Comparison of ENCODE assay signal across 8 cellular contexts in genomic region chr6:29887330-29887818, GRCh38. TPM values are rescaled to one million over a fixed set of nuclear protein-coding genes. Genes with fewer than 3 reads are reported as not detected.
DNase-seq lines count a peak whose midpoint lies in the region; ATAC-seq, FAIRE-seq and TF ChIP-seq lines count a peak whose summit lies in the region.

No MANE protein-coding gene starts in this region.

- DNase-seq in AG10803 (ENCODE audit: low read depth), result peak; percentile 17
- peak; percentile 24 for DNase-seq in GM19239 (ENCODE audit: insufficient read length, low spot score)
- DNase-seq in activated CD4-positive, alpha-beta memory T cell treated with anti-CD3 and anti-CD28 coated beads for 36 hours, result peak; percentile 54
- no peak for DNase-seq in epithelial cell of prostate (ENCODE audit: low read depth, low spot score)
- DNase-seq in myocyte (ENCODE audit: low read depth), result peak; percentile 15
- peak; percentile 54 to 77 for DNase-seq in uterus
- no peak for DNase-seq in NCI-H510A treated with DMSO at 0.1 percent for 48 hours (lab: John Stamatoyannopoulos, UW)

- no peaks in the 10 kb centered on the region for H3K27me3 ChIP-seq in uterus

- H3K36me3 ChIP-seq in uterus, result no peaks in the 10 kb centered on the region

- POLR2A ChIA-PET in activated CD4-positive, alpha-beta memory T cell treated with anti-CD3 and anti-CD28 coated beads for 36 hours (lab: Charles Lee), result interaction anchor here (0.9 kb wide), 1 partner anchor 438 kb away, joined by 3 read pairs; no protein-coding TSS in a partner anchor

- H3K27me3 Mint-ChIP-seq in activated CD4-positive, alpha-beta memory T cell treated with anti-CD3 and anti-CD28 coated beads for 36 hours, result no peaks in the 10 kb centered on the region

- H3K4me1 ChIP-seq in uterus, result no peaks in the 10 kb centered on the region

- H3K9me3 ChIP-seq in uterus, result no peaks in the 10 kb centered on the region

- H3K4me3 ChIP-seq in AG10803 (ENCODE audit: low read length) (peak overlapping the region; percentile 64), uterus (peak overlapping the region in 1 of 2 donors; percentile 66)

- TF ChIP-seq CTCF in AG10803 (conservative IDR thresholded peaks at IDR 0.05; ENCODE audit: low read length) (no peak), uterus (IDR thresholded peaks at IDR 0.05) (no peak)

- peak; percentile 28 for ATAC-seq in HG03521 (IDR thresholded peaks at IDR 0.05; ENCODE audit: unreplicated experiment)

- peak in 1 of 2 donors; percentile 6 for TF ChIP-seq POLR2A in uterus (IDR thresholded peaks at IDR 0.05)

- H3K27ac Mint-ChIP-seq in activated CD4-positive, alpha-beta memory T cell treated with anti-CD3 and anti-CD28 coated beads for 36 hours, result peak overlapping the region; percentile 88

- peaks cover 6% of the 10 kb centered on the region for H3K9me3 Mint-ChIP-seq in activated CD4-positive, alpha-beta memory T cell treated with anti-CD3 and anti-CD28 coated beads for 36 hours

- peak overlapping the region; percentile 59 for H3K27ac ChIP-seq in epithelial cell of prostate
- peak overlapping the region in 1 of 2 donors; percentile 98 for H3K27ac ChIP-seq in uterus

- peak overlapping the region; percentile 81 for H3K4me3 Mint-ChIP-seq in activated CD4-positive, alpha-beta memory T cell treated with anti-CD3 and anti-CD28 coated beads for 36 hours

- H3K36me3 Mint-ChIP-seq in activated CD4-positive, alpha-beta memory T cell treated with anti-CD3 and anti-CD28 coated beads for 36 hours, result peaks cover 10% of the 10 kb centered on the region

- H3K4me1 Mint-ChIP-seq in activated CD4-positive, alpha-beta memory T cell treated with anti-CD3 and anti-CD28 coated beads for 36 hours (ENCODE audit: low read depth), result peaks cover 13% of the 10 kb centered on the region

- FAIRE-seq in GM19239 (lab: Jason Lieb, UNC), result peak; percentile 98

- CTCF ChIA-PET in activated CD4-positive, alpha-beta memory T cell treated with anti-CD3 and anti-CD28 coated beads for 36 hours (lab: Charles Lee), result interaction anchor here (0.7 kb wide), 1 partner anchor 78 kb away, joined by 3 read pairs; no protein-coding TSS in a partner anchor

- intact Hi-C loops in activated CD4-positive, alpha-beta memory T cell treated with anti-CD3 and anti-CD28 coated beads for 36 hours (cut with micrococcal nuclease), result loop anchor here (1.0 kb wide), 1 partner anchor 54 kb away; no protein-coding TSS in a partner anchor
- intact Hi-C loops in uterus (cut with DNase I; ENCODE audit: low total_unique reads), result loop anchor here (5.0 kb wide), 1 partner anchor 80 kb away; no protein-coding TSS in a partner anchor

RNA-seq across cellular contexts. Expression of gene HLA-A, which starts 55.0 kb away (rescaled TPM):
- total RNA-seq in activated CD4-positive, alpha-beta memory T cell treated with anti-CD3 and anti-CD28 coated beads for 36 hours, result 1,000 to 10,000 TPM; 1,413 to 1,470 TPM
- total RNA-seq in myocyte, result 1,062 and 1,076 TPM in 2 replicates
- polyA plus RNA-seq in myocyte (2012), result 656 TPM
- 100 to 1,000 TPM; 160 to 722 (median 625) TPM for total RNA-seq in uterus

RNA-seq across cellular contexts. Expression of gene HLA-G, which starts 59.7 kb away (rescaled TPM):
- total RNA-seq in activated CD4-positive, alpha-beta memory T cell treated with anti-CD3 and anti-CD28 coated beads for 36 hours, result under 1 TPM; 0.19 to 0.38 TPM
- not detected in 2 replicates for total RNA-seq in myocyte
- 0.20 TPM for polyA plus RNA-seq in myocyte (2012)
- total RNA-seq in uterus, result under 1 TPM in 1 of 4 donors, not detected in 3; 0.52 TPM

Comparison
In these comparisons a context has a peak if more than half of its experiments do, and no peak if none do; other contexts are left out.
1. DNase-seq: peak in AG10803 (single experiment), GM19239 (single experiment), activated CD4-positive, alpha-beta memory T cell treated with anti-CD3 and anti-CD28 coated beads for 36 hours (single experiment), myocyte (single experiment) and uterus (2 of 2); none in epithelial cell of prostate (single experiment) and NCI-H510A treated with DMSO at 0.1 percent for 48 hours (single experiment).